9 cellular contexts compared by ENCODE assay signal in genomic region chr17:82105417-82105881, GRCh38. TPM values are rescaled to one million over a fixed set of nuclear protein-coding genes. Genes with fewer than 3 reads are reported as not detected.
DNase-seq lines count a peak whose midpoint lies in the region; ATAC-seq and TF ChIP-seq lines count a peak whose summit lies in the region.
"Had no signal": no experiment of that assay in that cellular context is flagged by ENCODE, and none has a peak within 500 bp of the region (broad histone marks: within the 10 kb centered on the region; RNA-seq: fewer than 3 reads in every experiment).

No MANE protein-coding gene starts in this region.

- H3K9me3 ChIP-seq in liver (ENCODE audit: control insufficient read depth in 4 of 4, low read length in 3 of 4) (no peaks in the 10 kb centered on the region), tibial artery (no peaks in the 10 kb centered on the region)
- H3K9me3 ChIP-seq: heart left ventricle had no signal

- DNase-seq in activated naive CD4-positive, alpha-beta T cell treated with anti-CD3 and anti-CD28 coated beads for 36 hours = no peak
- no peak for DNase-seq in activated naive CD4-positive, alpha-beta T cell (lab: John Stamatoyannopoulos, UW)
- DNase-seq in activated CD8-positive, alpha-beta T cell treated with anti-CD3 and anti-CD28 coated beads, Interleukin-2, amount 10 ng/mL, durations not matched to agents 7 days and 5 days = no peak
- DNase-seq in tibial artery (no peak), GM19240 (ENCODE audit: insufficient read length, low spot score) (no peak), cortex of kidney (lab: John Stamatoyannopoulos, UW) (no peak), glomerular visceral epithelial cell (ENCODE audit: extremely low spot score) (no peak)

- H3K36me3 Mint-ChIP-seq in activated naive CD4-positive, alpha-beta T cell treated with anti-CD3 and anti-CD28 coated beads for 36 hours (ENCODE audit: low read depth) = peaks cover 4% of the 10 kb centered on the region
- H3K36me3 Mint-ChIP-seq in activated CD8-positive, alpha-beta T cell treated with anti-CD3 and anti-CD28 coated beads, Interleukin-2, amount 10 ng/mL, durations not matched to agents 7 days and 5 days (ENCODE audit: low read depth) = peaks cover 3% of the 10 kb centered on the region

- peak overlapping the region; percentile 10 to 72 for H3K9ac ChIP-seq in liver (ENCODE audit: low read depth in 1 of 2, low read length in 2 of 2)

- H3K4me3 ChIP-seq in liver (ENCODE audit: low read depth in 1 of 3, low read length in 3 of 3) = no peak overlapping the region
- no peak overlapping the region for H3K4me3 ChIP-seq in tibial artery

- TF ChIP-seq CTCF in liver (IDR thresholded peaks at IDR 0.05; ENCODE audit: low read depth, low read length, missing input control) = no peak
- TF ChIP-seq CTCF in tibial artery (IDR thresholded peaks at IDR 0.05) = no peak

- H3K36me3 ChIP-seq in liver (ENCODE audit: control insufficient read depth in 4 of 4, insufficient read depth in 3 of 4, low read depth in 1 of 4, low read length in 3 of 4) (no peaks in the 10 kb centered on the region), tibial artery (no peaks in the 10 kb centered on the region)
- H3K36me3 ChIP-seq: heart left ventricle had no signal

- H3K27me3 ChIP-seq in liver (ENCODE audit: control insufficient read depth in 4 of 4, insufficient read depth in 4 of 4, low read length in 3 of 4) = no peaks in the 10 kb centered on the region
- H3K27me3 ChIP-seq in tibial artery = no peaks in the 10 kb centered on the region
- H3K27me3 ChIP-seq: heart left ventricle had no signal

- H3K4me1 Mint-ChIP-seq in activated naive CD4-positive, alpha-beta T cell treated with anti-CD3 and anti-CD28 coated beads for 36 hours (ENCODE audit: low read depth) = peaks cover 34% of the 10 kb centered on the region
- H3K4me1 Mint-ChIP-seq in activated CD8-positive, alpha-beta T cell treated with anti-CD3 and anti-CD28 coated beads, Interleukin-2, amount 10 ng/mL, durations not matched to agents 7 days and 5 days (ENCODE audit: low read depth) = peaks cover 44% of the 10 kb centered on the region

- peaks cover 41 to 86% (median 68%) of the 10 kb centered on the region in 4 donors for H3K4me1 ChIP-seq in liver (ENCODE audit: control insufficient read depth in 4 of 4, insufficient read depth in 4 of 4, low read length in 3 of 4)
- H3K4me1 ChIP-seq in tibial artery = peaks cover 0 to 57% (median 27%) of the 10 kb centered on the region in 4 donors

- no peak for ATAC-seq in activated CD8-positive, alpha-beta T cell treated with anti-CD3 and anti-CD28 coated beads, Interleukin-2, amount 10 ng/mL, durations not matched to agents 7 days and 5 days

- intact Hi-C loops in activated naive CD4-positive, alpha-beta T cell treated with anti-CD3 and anti-CD28 coated beads for 36 hours (cut with micrococcal nuclease) = no loop called here
- intact Hi-C loops in tibial artery (cut with DNase I; ENCODE audit: low total_unique reads) = no loop called here

- no peaks in the 10 kb centered on the region for H3K27me3 Mint-ChIP-seq in activated naive CD4-positive, alpha-beta T cell treated with anti-CD3 and anti-CD28 coated beads for 36 hours (ENCODE audit: low read depth)
- H3K27me3 Mint-ChIP-seq in activated CD8-positive, alpha-beta T cell treated with anti-CD3 and anti-CD28 coated beads, Interleukin-2, amount 10 ng/mL, durations not matched to agents 7 days and 5 days (ENCODE audit: low read depth) = no peaks in the 10 kb centered on the region

- peak overlapping the region; percentile 80 for H3K4me3 Mint-ChIP-seq in activated naive CD4-positive, alpha-beta T cell treated with anti-CD3 and anti-CD28 coated beads for 36 hours
- peak overlapping the region; percentile 86 for H3K4me3 Mint-ChIP-seq in activated CD8-positive, alpha-beta T cell treated with anti-CD3 and anti-CD28 coated beads, Interleukin-2, amount 10 ng/mL, durations not matched to agents 7 days and 5 days

- peak overlapping the region; percentile 96 to 98 for H3K27ac ChIP-seq in liver (ENCODE audit: low read depth in 1 of 2, low read length in 2 of 2)
- peak overlapping the region; percentile 69 for H3K27ac ChIP-seq in tibial artery

- peak overlapping the region; percentile 97 for H3K27ac Mint-ChIP-seq in activated naive CD4-positive, alpha-beta T cell treated with anti-CD3 and anti-CD28 coated beads for 36 hours
- peak overlapping the region; percentile 96 for H3K27ac Mint-ChIP-seq in activated CD8-positive, alpha-beta T cell treated with anti-CD3 and anti-CD28 coated beads, Interleukin-2, amount 10 ng/mL, durations not matched to agents 7 days and 5 days

- H3K9me3 Mint-ChIP-seq in activated naive CD4-positive, alpha-beta T cell treated with anti-CD3 and anti-CD28 coated beads for 36 hours = no peaks in the 10 kb centered on the region
- no peaks in the 10 kb centered on the region for H3K9me3 Mint-ChIP-seq in activated CD8-positive, alpha-beta T cell treated with anti-CD3 and anti-CD28 coated beads, Interleukin-2, amount 10 ng/mL, durations not matched to agents 7 days and 5 days (ENCODE audit: insufficient read depth)

- 90% methylated on average over 13 of the region's 13 CpGs for WGBS in liver

- CTCF ChIA-PET in activated naive CD4-positive, alpha-beta T cell treated with anti-CD3 and anti-CD28 coated beads for 36 hours (lab: Charles Lee) = interaction anchor here (0.9 to 3.3 kb wide), 6 partner anchors 15 to 75 kb away, joined by 3 to 13 read pairs (median 4); partner anchors contain the start of gene DCXR
- CTCF ChIA-PET in activated CD8-positive, alpha-beta T cell treated with anti-CD3 and anti-CD28 coated beads, Interleukin-2, amount 10 ng/mL, durations not matched to agents 7 days and 5 days (lab: Charles Lee) = interaction anchor here (0.8 to 2.8 kb wide), 12 partner anchors 9 to 92 kb away, joined by 3 to 19 read pairs (median 6); partner anchors contain the start of gene DCXR

- no peak for TF ChIP-seq RAD21 in liver (IDR thresholded peaks at IDR 0.05)

- POLR2A ChIA-PET in activated CD8-positive, alpha-beta T cell treated with anti-CD3 and anti-CD28 coated beads, Interleukin-2, amount 10 ng/mL, durations not matched to agents 7 days and 5 days (lab: Charles Lee) = interaction anchor here (0.6 to 1.3 kb wide), 3 partner anchors 95 to 613 kb away, joined by 3 to 5 read pairs (median 3); no protein-coding TSS in a partner anchor

TF ChIP-seq in liver, 16 proteins besides CTCF, POLR2A, EP300 and RAD21 (continues in another document):
- TF ChIP-seq NR2F2 (IDR thresholded peaks at IDR 0.05) (no peak), ZBTB33 (IDR thresholded peaks at IDR 0.05) (no peak)

RNA-seq across cellular contexts. Expression of gene FASN, which starts 7.4 kb away (rescaled TPM):
- total RNA-seq in activated naive CD4-positive, alpha-beta T cell treated with anti-CD3 and anti-CD28 coated beads for 36 hours = 100 to 1,000 TPM; 183 to 195 TPM
- total RNA-seq in activated CD8-positive, alpha-beta T cell treated with anti-CD3 and anti-CD28 coated beads, Interleukin-2, amount 10 ng/mL, durations not matched to agents 7 days and 5 days = 100 to 1,000 TPM; 255 to 261 TPM
- total RNA-seq in liver = 100 to 1,000 TPM; 184 to 229 TPM
- polyA plus RNA-seq in liver = 10 to 100 TPM; 53.1 to 75.3 TPM

RNA-seq across cellular contexts. Expression of gene DUS1L, which starts 39.8 kb away (rescaled TPM):
- 100 to 1,000 TPM; 132 to 133 TPM for total RNA-seq in activated naive CD4-positive, alpha-beta T cell treated with anti-CD3 and anti-CD28 coated beads for 36 hours
- 100 to 1,000 TPM; 126 to 127 TPM for total RNA-seq in activated CD8-positive, alpha-beta T cell treated with anti-CD3 and anti-CD28 coated beads, Interleukin-2, amount 10 ng/mL, durations not matched to agents 7 days and 5 days
- total RNA-seq in liver = 10 to 100 TPM; 40.6 to 59.5 TPM
- polyA plus RNA-seq in liver = 10 to 100 TPM; 47.2 to 74.7 TPM

RNA-seq across cellular contexts. Expression of gene GPS1, which starts 53.8 kb away (rescaled TPM):
- total RNA-seq in activated naive CD4-positive, alpha-beta T cell treated with anti-CD3 and anti-CD28 coated beads for 36 hours = 10 to 100 TPM; 91.0 to 91.3 TPM
- total RNA-seq in activated CD8-positive, alpha-beta T cell treated with anti-CD3 and anti-CD28 coated beads, Interleukin-2, amount 10 ng/mL, durations not matched to agents 7 days and 5 days = 100 to 1,000 TPM in 1 of 2 experiments, 10 to 100 TPM in 1; 97.6 to 104 TPM
- total RNA-seq in liver = 10 to 100 TPM; 59.4 to 66.3 TPM
- polyA plus RNA-seq in liver = 10 to 100 TPM; 53.9 to 58.3 TPM

RNA-seq across cellular contexts. Expression of gene RFNG, which starts 53.8 kb away (rescaled TPM):
- total RNA-seq in activated naive CD4-positive, alpha-beta T cell treated with anti-CD3 and anti-CD28 coated beads for 36 hours = 10 to 100 TPM; 17.6 to 18.0 TPM
- total RNA-seq in activated CD8-positive, alpha-beta T cell treated with anti-CD3 and anti-CD28 coated beads, Interleukin-2, amount 10 ng/mL, durations not matched to agents 7 days and 5 days = 10 to 100 TPM; 19.4 to 20.8 TPM
- 10 to 100 TPM; 15.0 to 23.7 TPM for total RNA-seq in liver
- 10 to 100 TPM; 23.2 to 36.0 TPM for polyA plus RNA-seq in liver
